Comparison of ENCODE assay signal across 36 cellular contexts in the genomic region with DNA sequence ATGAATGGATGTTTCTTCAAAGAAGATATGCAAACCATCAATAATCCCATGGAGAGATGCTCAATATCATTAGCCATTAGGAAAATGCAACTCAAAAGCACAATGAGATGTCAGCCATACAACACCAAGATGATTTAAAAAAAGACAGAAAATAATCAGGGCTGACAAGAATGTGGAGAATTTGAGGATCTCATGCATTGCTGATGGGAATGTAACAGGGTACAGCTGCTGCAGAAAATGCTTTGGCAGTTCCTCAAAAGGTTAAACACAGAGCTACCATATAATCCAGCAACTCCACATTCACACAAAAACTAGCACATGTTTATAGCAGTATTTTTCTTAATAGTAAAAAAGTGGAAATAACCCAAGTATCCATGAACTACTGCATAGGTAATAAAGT.
"Had no signal": no experiment of that assay in that cellular context is flagged by ENCODE, and none has a peak within 500 bp of the region (broad histone marks: within the 10 kb centered on the region; RNA-seq: fewer than 3 reads in every experiment).

No MANE protein-coding gene starts in this region.

- DNase-seq: Karpas-422, Kasumi-1, MG63, MM.1S, MV-4-11, NCI-H1048, NCI-H1092, NCI-H1092 treated with DMSO at 0.1 percent for 48 hours, NCI-H1105, NCI-H1105 treated with DMSO at 0.1 percent for 48 hours, NCI-H1417, NCI-H1417 treated with DMSO at 0.1 percent for 48 hours, NCI-H1436, NCI-H1436 treated with DMSO at 0.1 percent for 48 hours, NCI-H146, NCI-H1694, NCI-H1694 treated with DMSO at 0.1 percent for 48 hours, NCI-H187, NCI-H187 treated with DMSO at 0.1 percent for 48 hours, NCI-H1930, NCI-H2029, NCI-H2029 treated with DMSO at 0.1 percent for 48 hours, NCI-H2081, NCI-H2081 treated with DMSO at 0.1 percent for 48 hours, NCI-H2107, NCI-H2171, NCI-H2171 treated with DMSO at 0.1 percent for 48 hours, NCI-H2227 treated with DMSO at 0.1 percent for 48 hours, NCI-H226, NCI-H345, NCI-H446, NCI-H446 treated with DMSO at 0.1 percent for 48 hours, NCI-H510A, NCI-H510A treated with DMSO at 0.1 percent for 48 hours, NCI-H524, NCI-H524 treated with DMSO at 0.1 percent for 48 hours had no signal

- H3K9me3 ChIP-seq: MG63 had no signal

- H3K4me3 ChIP-seq: MG63 had no signal

- H3K27me3 ChIP-seq: MG63 had no signal

- H3K36me3 ChIP-seq: MG63 had no signal
